ENCODE assay signal across 19 cellular contexts in genomic region chr3:5041315-5041714, GRCh38.
DNase-seq lines count a peak whose midpoint lies in the region; ATAC-seq and TF ChIP-seq lines count a peak whose summit lies in the region.
"Had no signal": no experiment of that assay in that cellular context is flagged by ENCODE, and none has a peak within 500 bp of the region (broad histone marks: within the 10 kb centered on the region; RNA-seq: fewer than 3 reads in every experiment).

No MANE protein-coding gene starts in this region.

- no peak overlapping the region for H3K4me3 Mint-ChIP-seq in endodermal cell
- H3K4me3 Mint-ChIP-seq: CD8-positive, alpha-beta T cell; HFFc6 had no signal

- H4K20me1 ChIP-seq in DND-41 (ENCODE audit: insufficient read depth, low read length) (no peaks in the 10 kb centered on the region), OCI-LY1 (ENCODE audit: insufficient read depth, low read length) (no peaks in the 10 kb centered on the region)
- H4K20me1 ChIP-seq: BLaER1 had no signal

- no peaks in the 10 kb centered on the region for H3F3A ChIP-seq in OCI-LY1 (ENCODE audit: insufficient read depth, low read length)

- no peaks in the 10 kb centered on the region for H3K4me1 ChIP-seq in DND-41 (ENCODE audit: insufficient read depth, low read length)
- H3K4me1 ChIP-seq in OCI-LY1 (ENCODE audit: insufficient read depth, low read length, severe bottlenecking) = no peaks in the 10 kb centered on the region
- no peaks in the 10 kb centered on the region for H3K4me1 ChIP-seq in endodermal cell (ENCODE audit: control insufficient read depth, insufficient read depth, low read length)
- H3K4me1 ChIP-seq: A549 had no signal

- H3K27me3 ChIP-seq in DND-41 (ENCODE audit: insufficient read depth, low read length, poor library complexity) (no peaks in the 10 kb centered on the region), OCI-LY1 (ENCODE audit: insufficient read depth, low read length) (no peaks in the 10 kb centered on the region), endodermal cell (ENCODE audit: control insufficient read depth, insufficient read depth, low read length, poor library complexity, severe bottlenecking) (no peaks in the 10 kb centered on the region)
- H3K27me3 ChIP-seq: BLaER1 had no signal

- H3K9me3 ChIP-seq in DND-41 (ENCODE audit: insufficient read depth, low read length, severe bottlenecking) (no peaks in the 10 kb centered on the region), OCI-LY1 (ENCODE audit: low read length) (no peaks in the 10 kb centered on the region), endodermal cell (ENCODE audit: control insufficient read depth, low read length) (no peaks in the 10 kb centered on the region)
- H3K9me3 ChIP-seq: A549, BLaER1 had no signal

- no peak overlapping the region for H2AFZ ChIP-seq in DND-41 (ENCODE audit: low read depth, low read length)
- H2AFZ ChIP-seq in OCI-LY1 (ENCODE audit: low read length) = no peak overlapping the region
- H2AFZ ChIP-seq: PC-9 had no signal

- H3K4me1 Mint-ChIP-seq in endodermal cell = no peaks in the 10 kb centered on the region

- H3K9ac ChIP-seq in DND-41 (ENCODE audit: low read depth, low read length) (no peak overlapping the region), OCI-LY1 (ENCODE audit: low read length) (no peak overlapping the region), endodermal cell (ENCODE audit: extremely low read depth, low read length, poor library complexity, severe bottlenecking) (no peak overlapping the region)
- H3K9ac ChIP-seq: BLaER1 had no signal

- TF ChIP-seq CTCF in DND-41 (IDR thresholded peaks at IDR 0.05; ENCODE audit: borderline replicate concordance, extremely low read depth, low read length, poor library complexity, severe bottlenecking) = peak; percentile 4
- TF ChIP-seq CTCF in GM12873 (IDR thresholded peaks at IDR 0.05; ENCODE audit: insufficient read depth, low read depth, low read length, missing control alignments) = peak; percentile 42
- TF ChIP-seq CTCF in OCI-LY1 (IDR thresholded peaks at IDR 0.05; ENCODE audit: low read length) = peak; percentile 6; the same call in 1 of the 2 replicates
- TF ChIP-seq CTCF in endodermal cell (conservative IDR thresholded peaks at IDR 0.05) = peak; percentile 46

- H3K4me2 ChIP-seq in DND-41 (ENCODE audit: insufficient read depth, low read length) (no peak overlapping the region), OCI-LY1 (ENCODE audit: low read length) (no peak overlapping the region)
- H3K4me2 ChIP-seq: A549, BLaER1, PC-9 had no signal

- no peaks in the 10 kb centered on the region for H3K9me3 Mint-ChIP-seq in endodermal cell
- H3K9me3 Mint-ChIP-seq: CD8-positive, alpha-beta T cell; HFFc6 had no signal

- H3K27ac Mint-ChIP-seq in endodermal cell = no peak overlapping the region
- H3K27ac Mint-ChIP-seq: CD8-positive, alpha-beta T cell; HFFc6 had no signal

- H3K4me3 ChIP-seq in DND-41 (ENCODE audit: low read depth in 1 of 2, low read length in 2 of 2) (no peak overlapping the region), OCI-LY1 (ENCODE audit: low read depth, low read length, poor library complexity, severe bottlenecking) (no peak overlapping the region), endodermal cell (ENCODE audit: low read length) (no peak overlapping the region)
- H3K4me3 ChIP-seq: A549, BLaER1, PC-9 had no signal

- WGBS in endodermal cell (ENCODE audit: insufficient coverage in 1 of 2, insufficient read length in 1 of 2), 2 experiments = 82 to 92% methylated on average over 2 to 4 of the region's 4 CpGs

- no peaks in the 10 kb centered on the region for H3K79me2 ChIP-seq in DND-41 (ENCODE audit: insufficient read depth, low read length)
- no peaks in the 10 kb centered on the region for H3K79me2 ChIP-seq in OCI-LY1 (ENCODE audit: insufficient read depth, low read length)

- no peak overlapping the region for H3K27ac ChIP-seq in DND-41 (ENCODE audit: low read length)
- no peak overlapping the region for H3K27ac ChIP-seq in OCI-LY1 (ENCODE audit: low read depth, low read length, poor library complexity, severe bottlenecking)
- no peak overlapping the region for H3K27ac ChIP-seq in endodermal cell (ENCODE audit: low read depth, low read length)
- H3K27ac ChIP-seq: A549, BLaER1, PC-9 had no signal

- H3K36me3 Mint-ChIP-seq in endodermal cell (ENCODE audit: low read depth) = no peaks in the 10 kb centered on the region
- H3K36me3 Mint-ChIP-seq: CD8-positive, alpha-beta T cell had no signal

- in situ Hi-C loops in KBM-7 (cut with MboI; ENCODE audit: low pct_unique_long_range_greater_than_20kb, low sequenced_read_pairs) = no loop called here

- H3K9me2 ChIP-seq in OCI-LY1 (ENCODE audit: low read depth, low read length) = no peaks in the 10 kb centered on the region

- H3K27me3 Mint-ChIP-seq in endodermal cell (ENCODE audit: insufficient read depth) = no peaks in the 10 kb centered on the region

- DNase-seq in DND-41 (no peak), endodermal cell (no peak), hepatic stellate cell (ENCODE audit: low spot score) (no peak), KBM-7 (no peak)
- DNase-seq in stimulated activated CD4-positive, alpha-beta T cell treated with anti-CD3 and anti-CD28 coated beads, Interleukin-2, amount 100 ng/mL, for 24 hours = no peak
- DNase-seq: CD8-positive, alpha-beta T cell; DMS53; HFFc6; NCI-H1048; NCI-H1436 treated with DMSO at 0.1 percent for 48 hours; NCI-H2029; NCI-H2171; NCI-H446 treated with DMSO at 0.1 percent for 48 hours; NCI-H69; PC-9 had no signal

- H3K36me3 ChIP-seq in DND-41 (ENCODE audit: insufficient read depth, low read length) (no peaks in the 10 kb centered on the region), OCI-LY1 (ENCODE audit: insufficient read depth, low read length) (no peaks in the 10 kb centered on the region), endodermal cell (ENCODE audit: control insufficient read depth, insufficient read depth, low read length) (no peaks in the 10 kb centered on the region)
- H3K36me3 ChIP-seq: BLaER1 had no signal

- no peak for ATAC-seq in DND-41 (ENCODE audit: insufficient read depth, low read depth)
- ATAC-seq: A549; CD8-positive, alpha-beta T cell had no signal
